ENCODE assay signal across 16 cellular contexts in genomic region chr20:25022680-25023079, GRCh38. TPM values are rescaled to one million over a fixed set of nuclear protein-coding genes. Genes with fewer than 3 reads are reported as not detected.
DNase-seq lines count a peak whose midpoint lies in the region; ATAC-seq and TF ChIP-seq lines count a peak whose summit lies in the region.
"Had no signal": no experiment of that assay in that cellular context is flagged by ENCODE, and none has a peak within 500 bp of the region (broad histone marks: within the 10 kb centered on the region; RNA-seq: fewer than 3 reads in every experiment).

No MANE protein-coding gene starts in this region.

- DNase-seq in Right ventricle myocardium inferior (ENCODE audit: missing footprints) (no peak), right atrium auricular region (ENCODE audit: low spot score) (no peak), cardiac septum (ENCODE audit: low spot score) (peak; percentile 77), neural crest cell (ENCODE audit: low read depth, low spot score) (no peak), aorta (peak; percentile 44 to 66), NCI-H1417 treated with DMSO at 0.1 percent for 48 hours (lab: John Stamatoyannopoulos, UW) (no peak)
- no peak for DNase-seq in stimulated activated naive CD4-positive, alpha-beta T cell (lab: John Stamatoyannopoulos, UW)
- DNase-seq: central memory CD4-positive, alpha-beta T cell; NCI-H2029 treated with DMSO at 0.1 percent for 48 hours; NK-92 treated with Interleukin-12 subunit alpha and Interleukin-12 subunit beta, amount 100 ng/mL, for 24 hours; SK-N-SH had no signal

- peak overlapping the region; percentile 83 for H3K27ac Mint-ChIP-seq in neural crest cell (ENCODE audit: unreplicated experiment)
- H3K27ac Mint-ChIP-seq: activated naive CD4-positive, alpha-beta T cell treated with anti-CD3 and anti-CD28 coated beads, Interleukin-2, amount 50 U/mL, for 72 hours had no signal

- no peak overlapping the region for H3K4me3 ChIP-seq in right atrium auricular region
- no peak overlapping the region for H3K4me3 ChIP-seq in aorta (ENCODE audit: low read length in 2 of 2)
- H3K4me3 ChIP-seq: skin epidermis had no signal

- H3K4me1 ChIP-seq in right atrium auricular region: peaks cover 0 to 47% of the 10 kb centered on the region in 2 donors
- no peaks in the 10 kb centered on the region for H3K4me1 ChIP-seq in aorta (ENCODE audit: control insufficient read depth in 1 of 2, insufficient read depth in 2 of 2, low read length in 2 of 2)

- peaks cover 3% of the 10 kb centered on the region for H3K36me3 Mint-ChIP-seq in neural crest cell (ENCODE audit: low read depth)
- H3K36me3 Mint-ChIP-seq: activated naive CD4-positive, alpha-beta T cell treated with anti-CD3 and anti-CD28 coated beads, Interleukin-2, amount 50 U/mL, for 72 hours had no signal

- no peak for TF ChIP-seq CTCF in right atrium auricular region (IDR thresholded peaks at IDR 0.05)
- no peak for TF ChIP-seq CTCF in neural crest cell (conservative IDR thresholded peaks at IDR 0.05)

- H3K27ac ChIP-seq in right atrium auricular region: peak overlapping the region in 1 of 2 donors; percentile 47
- H3K27ac ChIP-seq in aorta (ENCODE audit: low read depth in 1 of 2, low read length in 2 of 2): no peak overlapping the region

- intact Hi-C loops in Right ventricle myocardium inferior (cut with DNase I) (no loop called here), cardiac septum (cut with DNase I) (no loop called here), aorta (cut with DNase I) (no loop called here)

- H3K27me3 ChIP-seq in right atrium auricular region (no peaks in the 10 kb centered on the region), aorta (ENCODE audit: control insufficient read depth in 1 of 2, insufficient read depth in 2 of 2, low read length in 1 of 2) (no peaks in the 10 kb centered on the region)

- ATAC-seq in Right ventricle myocardium inferior (peak; percentile 43), aorta (ENCODE audit: low FRiP score) (peak; percentile 10), HG02763 (IDR thresholded peaks at IDR 0.05; ENCODE audit: unreplicated experiment) (no peak)
- ATAC-seq: activated naive CD4-positive, alpha-beta T cell treated with anti-CD3 and anti-CD28 coated beads, Interleukin-2, amount 50 U/mL, for 72 hours had no signal

- H3K9me3 Mint-ChIP-seq in neural crest cell: no peaks in the 10 kb centered on the region
- H3K9me3 Mint-ChIP-seq: activated naive CD4-positive, alpha-beta T cell treated with anti-CD3 and anti-CD28 coated beads, Interleukin-2, amount 50 U/mL, for 72 hours had no signal

- H3K27me3 Mint-ChIP-seq in neural crest cell (ENCODE audit: low read depth): peaks cover 3% of the 10 kb centered on the region

- peaks cover 3% of the 10 kb centered on the region for H3K4me1 Mint-ChIP-seq in neural crest cell

- H3K36me3 ChIP-seq in right atrium auricular region (peaks cover 22% of the 10 kb centered on the region), aorta (ENCODE audit: control insufficient read depth in 1 of 2, insufficient read depth in 2 of 2, low read length in 1 of 2) (peaks cover 0 to 4% of the 10 kb centered on the region in 2 donors)

- no peak overlapping the region for H3K4me3 Mint-ChIP-seq in neural crest cell

- 75 to 79% methylated on average over 11 of the region's 11 CpGs for WGBS in aorta, 2 donors

- H3K9me3 ChIP-seq in right atrium auricular region (no peaks in the 10 kb centered on the region), aorta (ENCODE audit: control insufficient read depth, low read length) (no peaks in the 10 kb centered on the region)
- H3K9me3 ChIP-seq: SK-N-SH had no signal

RNA-seq across cellular contexts. Expression of gene APMAP, which starts 30.1 kb away (rescaled TPM):
- total RNA-seq in Right ventricle myocardium inferior (26.8 TPM), right atrium auricular region (10 to 100 TPM; 30.3 to 30.5 TPM), cardiac septum (28.2 TPM), neural crest cell (85.0 and 88.6 TPM in 2 replicates), aorta (10 to 100 TPM; 43.8 to 54.1 TPM)
- 10 to 100 TPM; 23.4 to 37.8 TPM for polyA plus RNA-seq in aorta

RNA-seq across cellular contexts. Expression of gene ACSS1, which starts 35.3 kb away (rescaled TPM):
- 135 TPM for total RNA-seq in Right ventricle myocardium inferior
- 10 to 100 TPM; 25.6 to 26.4 TPM for total RNA-seq in right atrium auricular region
- 47.6 TPM for total RNA-seq in cardiac septum
- total RNA-seq in neural crest cell: 13.1 and 14.0 TPM in 2 replicates
- total RNA-seq in aorta: 10 to 100 TPM; 14.8 to 23.4 TPM
- polyA plus RNA-seq in aorta: 10 to 100 TPM in 1 of 2 donors, 1 to 10 TPM in 1; 7.6 to 21.8 TPM
- polyA plus RNA-seq: neural cell had no signal

RNA-seq across cellular contexts. Expression of gene VSX1, which starts 59.3 kb away (rescaled TPM):
- total RNA-seq in Right ventricle myocardium inferior: 0.14 TPM
- total RNA-seq in right atrium auricular region: not detected
- 0.54 TPM for total RNA-seq in cardiac septum
- 3.8 and 4.2 TPM in 2 replicates for total RNA-seq in neural crest cell
- not detected for total RNA-seq in aorta
- not detected for polyA plus RNA-seq in aorta
- total RNA-seq: activated naive CD4-positive, alpha-beta T cell treated with anti-CD3 and anti-CD28 coated beads, Interleukin-2, amount 50 U/mL, for 72 hours; endothelial cell of umbilical vein had no signal
- polyA plus RNA-seq: endothelial cell of umbilical vein, neural cell, SK-N-SH had no signal

Comparison
In these comparisons a context has a peak if more than half of its experiments do, and no peak if none do; other contexts are left out.
1. DNase-seq: peak in cardiac septum (single experiment) and aorta (2 of 2); none in Right ventricle myocardium inferior (single experiment), right atrium auricular region (single experiment), neural crest cell (single experiment), stimulated activated naive CD4-positive, alpha-beta T cell (0 of 6) and NCI-H1417 treated with DMSO at 0.1 percent for 48 hours (single experiment).